1 cellular context compared by ENCODE assay signal in genomic region chr9:135783540-135784245, GRCh38.
TF ChIP-seq lines count a peak whose summit lies in the region.

No MANE protein-coding gene starts in this region.

TF ChIP-seq in HepG2, 621 proteins besides CTCF, POLR2A, EP300 and RAD21 (continued from another document):
- TF ChIP-seq, protein P1, sequence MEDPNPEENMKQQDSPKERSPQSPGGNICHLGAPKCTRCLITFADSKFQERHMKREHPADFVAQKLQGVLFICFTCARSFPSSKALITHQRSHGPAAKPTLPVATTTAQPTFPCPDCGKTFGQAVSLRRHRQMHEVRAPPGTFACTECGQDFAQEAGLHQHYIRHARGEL (CRISPR knock-in tag; IDR thresholded peaks at IDR 0.05) = no peak
- TF ChIP-seq SNAPC5 (CRISPR knock-in tag; IDR thresholded peaks at IDR 0.05; ENCODE audit: borderline replicate concordance) (no peak), MTF2 (CRISPR knock-in tag; IDR thresholded peaks at IDR 0.05; ENCODE audit: borderline replicate concordance) (0 out of 2 replicates have a peak, but pooled peaks have one; percentile 40), AGO1 (IDR thresholded peaks at IDR 0.05; ENCODE audit: low read depth, low read length, poor library complexity, severe bottlenecking) (no peak)
- TF ChIP-seq, protein P2, sequence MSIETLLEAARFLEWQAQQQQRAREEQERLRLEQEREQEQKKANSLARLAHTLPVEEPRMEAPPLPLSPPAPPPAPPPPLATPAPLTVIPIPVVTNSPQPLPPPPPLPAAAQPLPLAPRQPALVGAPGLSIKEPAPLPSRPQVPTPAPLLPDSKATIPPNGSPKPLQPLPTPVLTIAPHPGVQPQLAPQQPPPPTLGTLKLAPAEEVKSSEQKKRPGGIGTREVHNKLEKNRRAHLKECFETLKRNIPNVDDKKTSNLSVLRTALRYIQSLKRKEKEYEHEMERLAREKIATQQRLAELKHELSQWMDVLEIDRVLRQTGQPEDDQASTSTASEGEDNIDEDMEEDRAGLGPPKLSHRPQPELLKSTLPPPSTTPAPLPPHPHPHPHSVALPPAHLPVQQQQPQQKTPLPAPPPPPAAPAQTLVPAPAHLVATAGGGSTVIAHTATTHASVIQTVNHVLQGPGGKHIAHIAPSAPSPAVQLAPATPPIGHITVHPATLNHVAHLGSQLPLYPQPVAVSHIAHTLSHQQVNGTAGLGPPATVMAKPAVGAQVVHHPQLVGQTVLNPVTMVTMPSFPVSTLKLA (IDR thresholded peaks at IDR 0.05) = peak; percentile 42; the same call in 1 of the 2 replicates
